In the genomic region with DNA sequence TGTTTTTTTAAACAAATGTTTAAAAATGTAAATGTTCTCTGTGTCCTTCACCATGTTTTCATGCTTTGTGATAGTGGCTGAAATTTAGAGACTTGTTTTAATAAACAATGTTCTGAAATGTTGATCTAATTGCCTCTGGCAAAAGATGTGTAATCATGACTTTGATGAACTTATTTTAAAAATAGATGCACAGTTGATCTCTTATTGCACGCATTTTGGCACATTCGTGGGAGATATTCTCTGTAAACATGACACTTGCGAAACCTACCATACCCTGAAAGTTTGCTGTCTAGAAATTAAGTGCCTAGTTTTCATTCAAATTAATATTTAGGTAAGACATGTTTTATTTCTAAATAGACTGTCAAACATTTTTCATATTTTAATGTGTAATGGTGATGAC, we compare ENCODE assay signal across 11 cellular contexts.
DNase-seq lines count a peak whose midpoint lies in the region; ATAC-seq and TF ChIP-seq lines count a peak whose summit lies in the region.
"Had no signal": no experiment of that assay in that cellular context is flagged by ENCODE, and none has a peak within 500 bp of the region (broad histone marks: within the 10 kb centered on the region; RNA-seq: fewer than 3 reads in every experiment).

No MANE protein-coding gene starts in this region.

- H3K4me3 ChIP-seq in fibroblast of mammary gland (ENCODE audit: control insufficient read depth, low read depth, low read length): no peak overlapping the region
- H3K4me3 ChIP-seq in skin epidermis: no peak overlapping the region

- H3K36me3 Mint-ChIP-seq in IgD-negative memory B cell: peaks cover 7% of the 10 kb centered on the region

- H3K4me3 Mint-ChIP-seq in IgD-negative memory B cell: peak overlapping the region; percentile 44 to 84 (median 56)

- H3K9me3 Mint-ChIP-seq in IgD-negative memory B cell: peaks cover 0 to 3% (median 0%) of the 10 kb centered on the region in 3 donors

- TF ChIP-seq CTCF in fibroblast of mammary gland (conservative IDR thresholded peaks at IDR 0.05; ENCODE audit: control insufficient read depth, insufficient read depth, low read depth, low read length): no peak

- H3K4me1 Mint-ChIP-seq in IgD-negative memory B cell: peaks cover 16 to 21% (median 17%) of the 10 kb centered on the region in 3 donors

- peak overlapping the region in 12 of 21 experiments; percentile 1 to 74 (median 48) for H3K27ac ChIP-seq in skin epidermis

- peak; percentile 5 for ATAC-seq in GM19455 (IDR thresholded peaks at IDR 0.05; ENCODE audit: unreplicated experiment)

- H3K27me3 Mint-ChIP-seq in IgD-negative memory B cell: no peaks in the 10 kb centered on the region

- peak overlapping the region in 2 of 3 donors; percentile 57 to 94 for H3K27ac Mint-ChIP-seq in IgD-negative memory B cell

- peak; percentile 46 for DNase-seq in fibroblast of mammary gland (ENCODE audit: low read depth)
- no peak for DNase-seq in mucosa of gallbladder (ENCODE audit: low spot score)
- DNase-seq in NCI-H2196 (lab: John Stamatoyannopoulos, UW; ENCODE audit: unreplicated experiment): no peak
- no peak for DNase-seq in DMS 273 treated with DMSO at 0.1 percent for 48 hours (lab: John Stamatoyannopoulos, UW)
- DNase-seq in DMS114 treated with DMSO at 0.1 percent for 48 hours (lab: John Stamatoyannopoulos, UW; ENCODE audit: unreplicated experiment): no peak
- DNase-seq: cerebellar nuclear complex, DND-41, head of caudate nucleus had no signal
